21 cellular contexts compared by ENCODE assay signal in the genomic region with DNA sequence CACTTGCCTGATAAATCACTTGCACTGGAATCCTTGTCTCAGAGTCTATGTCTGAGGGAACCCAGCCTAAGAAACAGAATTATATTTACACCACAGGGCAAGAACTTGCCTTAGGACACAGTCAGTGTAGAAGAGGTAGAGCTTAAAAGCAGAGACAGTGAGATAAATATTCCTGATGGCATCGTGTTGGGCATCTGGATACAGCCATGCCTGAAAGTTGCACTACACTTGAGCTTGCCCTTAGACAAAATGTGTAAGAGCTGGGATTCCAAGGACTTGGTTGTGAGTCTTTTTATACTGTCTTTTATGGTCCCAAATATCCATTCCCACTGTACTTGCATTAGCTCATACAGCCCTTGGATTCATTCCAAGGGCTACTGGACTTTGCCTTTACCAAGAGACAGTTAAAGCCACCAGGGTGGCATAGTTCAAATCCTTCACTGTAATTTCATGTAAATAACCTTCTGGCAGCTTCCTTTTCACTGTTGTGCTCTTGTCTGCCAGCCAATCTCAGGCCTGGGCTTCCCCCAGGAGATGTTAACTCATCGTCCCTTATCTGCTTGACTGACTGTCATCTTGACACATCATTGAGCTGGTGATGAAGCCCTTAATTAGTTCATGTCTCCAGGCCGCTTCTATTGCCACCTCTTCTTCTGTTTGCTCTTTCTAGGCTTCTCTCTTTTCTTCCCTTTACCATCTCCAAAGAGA.
DNase-seq lines count a peak whose midpoint lies in the region; ATAC-seq, FAIRE-seq and TF ChIP-seq lines count a peak whose summit lies in the region.
"Had no signal": no experiment of that assay in that cellular context is flagged by ENCODE, and none has a peak within 500 bp of the region (broad histone marks: within the 10 kb centered on the region; RNA-seq: fewer than 3 reads in every experiment).

No MANE protein-coding gene starts in this region.

- H3K36me3 Mint-ChIP-seq in endothelial cell (ENCODE audit: low read depth, unreplicated experiment), result no peaks in the 10 kb centered on the region
- H3K36me3 Mint-ChIP-seq: activated naive CD4-positive, alpha-beta T cell treated with anti-CD3 and anti-CD28 coated beads, Interleukin-2, amount 10 ng/mL, durations not matched to agents 7 days and 5 days; CD4-positive, CD25-positive, alpha-beta regulatory T cell had no signal

- H3K27ac ChIP-seq in small intestine (ENCODE audit: low read depth in 1 of 2, low read length in 1 of 2), result no peak overlapping the region
- H3K27ac ChIP-seq: dorsolateral prefrontal cortex, neutrophil, sigmoid colon, thoracic aorta had no signal

- peak; percentile 8 for DNase-seq in NCI-H1105 (lab: John Stamatoyannopoulos, UW)
- DNase-seq in NCI-H1105 treated with DMSO at 0.1 percent for 48 hours (lab: John Stamatoyannopoulos, UW), result no peak
- DNase-seq in RPMI7951 (ENCODE audit: low read depth), result peak; percentile 34
- peak; percentile 17 for DNase-seq in iris pigment epithelial cell (ENCODE audit: low read depth)
- peak; percentile 96 for DNase-seq in small intestine
- no peak for DNase-seq in activated gamma-delta T cell treated with Interleukin-2 at 50 U/mL for 16 hours
- no peak for DNase-seq in endothelial cell (ENCODE audit: low spot score)
- DNase-seq: activated CD4-positive, alpha-beta T cell treated with anti-CD3 and anti-CD28 coated beads for 36 hours; activated naive CD4-positive, alpha-beta T cell treated with anti-CD3 and anti-CD28 coated beads, Interleukin-2, amount 10 ng/mL, durations not matched to agents 7 days and 5 days; CD4-positive, CD25-positive, alpha-beta regulatory T cell; DND-41; dorsolateral prefrontal cortex; mammary epithelial cell; SIG-M5; sigmoid colon; stimulated activated CD4-positive, alpha-beta T cell treated with anti-CD3 and anti-CD28 coated beads, Interleukin-4, amount 100 ng/mL, for 24 hours had no signal

- no peak for TF ChIP-seq CTCF in endothelial cell (IDR thresholded peaks at IDR 0.05; ENCODE audit: unreplicated experiment)

- H3K27ac Mint-ChIP-seq in endothelial cell (ENCODE audit: unreplicated experiment), result no peak overlapping the region
- H3K27ac Mint-ChIP-seq: activated CD4-positive, alpha-beta T cell treated with anti-CD3 and anti-CD28 coated beads for 36 hours; activated naive CD4-positive, alpha-beta T cell treated with anti-CD3 and anti-CD28 coated beads, Interleukin-2, amount 10 ng/mL, durations not matched to agents 7 days and 5 days; CD4-positive, CD25-positive, alpha-beta regulatory T cell; GM23338 had no signal

- H3K36me3 ChIP-seq in small intestine (ENCODE audit: control insufficient read depth in 2 of 2, insufficient read depth in 2 of 2, low read length in 2 of 2), result no peaks in the 10 kb centered on the region
- H3K36me3 ChIP-seq: neutrophil, sigmoid colon, thoracic aorta had no signal

- H3K4me1 ChIP-seq in small intestine (ENCODE audit: control insufficient read depth in 2 of 2, insufficient read depth in 1 of 2, low read depth in 1 of 2, low read length in 1 of 2), result peaks cover 2 to 12% of the 10 kb centered on the region in 2 donors
- H3K4me1 ChIP-seq: sigmoid colon had no signal

- no peaks in the 10 kb centered on the region for H3K27me3 Mint-ChIP-seq in endothelial cell (ENCODE audit: unreplicated experiment)
- H3K27me3 Mint-ChIP-seq: activated CD4-positive, alpha-beta T cell treated with anti-CD3 and anti-CD28 coated beads for 36 hours; activated naive CD4-positive, alpha-beta T cell treated with anti-CD3 and anti-CD28 coated beads, Interleukin-2, amount 10 ng/mL, durations not matched to agents 7 days and 5 days; CD4-positive, CD25-positive, alpha-beta regulatory T cell had no signal

- no peak overlapping the region for H3K4me3 ChIP-seq in small intestine (ENCODE audit: low read depth in 1 of 2, low read length in 2 of 2)
- H3K4me3 ChIP-seq: dorsolateral prefrontal cortex, GM23338, sigmoid colon, thoracic aorta had no signal

- H3K4me1 Mint-ChIP-seq in endothelial cell (ENCODE audit: unreplicated experiment), result no peaks in the 10 kb centered on the region
- H3K4me1 Mint-ChIP-seq: activated CD4-positive, alpha-beta T cell treated with anti-CD3 and anti-CD28 coated beads for 36 hours; activated naive CD4-positive, alpha-beta T cell treated with anti-CD3 and anti-CD28 coated beads, Interleukin-2, amount 10 ng/mL, durations not matched to agents 7 days and 5 days; GM23338 had no signal

- no peak for ATAC-seq in GM21723 (IDR thresholded peaks at IDR 0.05; ENCODE audit: unreplicated experiment)
- ATAC-seq: activated CD4-positive, alpha-beta T cell treated with anti-CD3 and anti-CD28 coated beads for 36 hours; GM23338 had no signal

- no peak overlapping the region for H3K4me3 Mint-ChIP-seq in endothelial cell (ENCODE audit: unreplicated experiment)
- H3K4me3 Mint-ChIP-seq: activated CD4-positive, alpha-beta T cell treated with anti-CD3 and anti-CD28 coated beads for 36 hours; activated naive CD4-positive, alpha-beta T cell treated with anti-CD3 and anti-CD28 coated beads, Interleukin-2, amount 10 ng/mL, durations not matched to agents 7 days and 5 days; CD4-positive, CD25-positive, alpha-beta regulatory T cell; GM23338 had no signal

- H3K27me3 ChIP-seq in small intestine (ENCODE audit: control insufficient read depth in 2 of 2, insufficient read depth in 2 of 2, low read length in 2 of 2), result no peaks in the 10 kb centered on the region
- H3K27me3 ChIP-seq: neutrophil, sigmoid colon had no signal

- no peaks in the 10 kb centered on the region for H3K9me3 ChIP-seq in small intestine (ENCODE audit: control insufficient read depth, low read depth)
- H3K9me3 ChIP-seq: neutrophil, sigmoid colon, thoracic aorta had no signal

- no peak for FAIRE-seq in small intestine (lab: Jason Lieb, UNC)
- FAIRE-seq: A204.1 had no signal

- H3K9me3 Mint-ChIP-seq in endothelial cell (ENCODE audit: unreplicated experiment), result no peaks in the 10 kb centered on the region
- H3K9me3 Mint-ChIP-seq: GM23338 had no signal

- 16 to 46% (median 24%) methylated on average over 3 of the region's 3 CpGs for WGBS in small intestine, 3 donors

Comparison
In these comparisons a context has a peak if more than half of its experiments do, and no peak if none do; other contexts are left out.
1. DNase-seq: peak in NCI-H1105 (single experiment), RPMI7951 (single experiment), iris pigment epithelial cell (single experiment) and small intestine (single experiment); none in NCI-H1105 treated with DMSO at 0.1 percent for 48 hours (single experiment), activated gamma-delta T cell treated with Interleukin-2 at 50 U/mL for 16 hours (single experiment) and endothelial cell (single experiment).